Comparison of ENCODE assay signal across 12 cellular contexts in the genomic region with DNA sequence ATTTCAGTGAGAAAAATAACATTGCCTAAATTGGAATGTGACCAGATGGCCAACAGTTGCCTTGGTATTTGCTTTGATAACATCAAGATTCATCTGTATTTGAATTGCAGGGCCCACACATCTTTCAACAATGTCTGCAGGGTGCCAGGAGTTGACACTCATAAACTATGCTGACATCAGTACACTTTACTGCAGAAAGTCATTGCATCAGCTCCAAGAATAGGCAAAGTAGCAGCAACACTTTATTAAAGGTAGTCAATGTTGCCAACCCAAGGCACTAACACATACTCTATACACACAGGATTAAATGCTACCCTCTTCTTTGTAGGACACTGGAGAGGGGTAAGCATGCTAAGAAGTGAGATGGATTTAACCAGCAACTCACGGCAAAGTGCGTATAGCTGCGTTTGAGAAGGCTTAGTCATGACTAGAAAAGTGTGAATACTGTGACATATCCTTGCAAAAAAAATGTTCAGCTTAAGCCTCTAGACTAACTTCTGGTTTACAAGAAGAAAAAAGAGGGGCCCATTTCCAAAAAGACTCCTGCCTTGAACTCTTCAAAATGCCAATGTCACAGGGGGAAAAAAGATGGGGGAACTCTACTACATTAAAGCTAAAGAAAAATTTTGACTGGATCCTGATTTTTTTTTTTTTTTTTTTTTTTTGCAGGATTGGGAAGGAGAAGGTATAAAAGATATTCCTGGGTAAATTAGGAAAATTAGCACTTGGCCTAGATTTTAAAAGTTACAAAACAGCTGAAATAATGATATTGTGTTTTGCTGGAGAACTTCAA. TPM values are rescaled to one million over a fixed set of nuclear protein-coding genes. Genes with fewer than 3 reads are reported as not detected.
A peak's percentile ranks its signal among the peaks of the same experiment; 100 is the strongest.
DNase-seq lines count a peak whose midpoint lies in the region; ATAC-seq and TF ChIP-seq lines count a peak whose summit lies in the region.
"Had no signal": no experiment of that assay in that cellular context is flagged by ENCODE, and none has a peak within 500 bp of the region (broad histone marks: within the 10 kb centered on the region; RNA-seq: fewer than 3 reads in every experiment).

No MANE protein-coding gene starts in this region.

- H3K4me1 ChIP-seq in thyroid gland (peaks cover 40 to 60% of the 10 kb centered on the region in 2 donors), lower lobe of right lung (peaks cover 20% of the 10 kb centered on the region)

- H3K4me1 Mint-ChIP-seq in activated naive CD4-positive, alpha-beta T cell treated with anti-CD3 and anti-CD28 coated beads, Interleukin-2, amount 50 U/mL, for 24 hours = peaks cover 57% of the 10 kb centered on the region

- H3K36me3 ChIP-seq in thyroid gland (no peaks in the 10 kb centered on the region), lower lobe of right lung (no peaks in the 10 kb centered on the region)
- H3K36me3 ChIP-seq: BLaER1, pancreas had no signal

- TF ChIP-seq POLR2A in thyroid gland (IDR thresholded peaks at IDR 0.05) = no peak

- TF ChIP-seq CTCF in thyroid gland (IDR thresholded peaks at IDR 0.05) (no peak), lower lobe of right lung (IDR thresholded peaks at IDR 0.05) (no peak)

- H3K9me3 ChIP-seq in thyroid gland = no peaks in the 10 kb centered on the region
- H3K9me3 ChIP-seq in lower lobe of right lung = no peaks in the 10 kb centered on the region
- H3K9me3 ChIP-seq: BLaER1, pancreas had no signal

- peak overlapping the region; percentile 81 to 99 (median 98) for H3K27ac ChIP-seq in thyroid gland
- H3K27ac ChIP-seq in lower lobe of right lung = no peak overlapping the region
- H3K27ac ChIP-seq: BLaER1 had no signal

- H3K9me3 Mint-ChIP-seq in activated naive CD4-positive, alpha-beta T cell treated with anti-CD3 and anti-CD28 coated beads, Interleukin-2, amount 50 U/mL, for 24 hours = no peaks in the 10 kb centered on the region

- ATAC-seq in SK-N-SH treated with all-trans-retinoic acid at 6 μM for 48 hours (no peak), lower lobe of right lung (no peak), HG02642 (IDR thresholded peaks at IDR 0.05; ENCODE audit: poor library complexity, unreplicated experiment) (no peak)
- ATAC-seq: pancreas had no signal

- no peaks in the 10 kb centered on the region for H3K36me3 Mint-ChIP-seq in activated naive CD4-positive, alpha-beta T cell treated with anti-CD3 and anti-CD28 coated beads, Interleukin-2, amount 50 U/mL, for 24 hours

- H3K27me3 ChIP-seq in thyroid gland (no peaks in the 10 kb centered on the region), lower lobe of right lung (ENCODE audit: low read depth) (no peaks in the 10 kb centered on the region)
- H3K27me3 ChIP-seq: BLaER1, pancreas had no signal

- no peak overlapping the region for H3K27ac Mint-ChIP-seq in activated naive CD4-positive, alpha-beta T cell treated with anti-CD3 and anti-CD28 coated beads, Interleukin-2, amount 50 U/mL, for 24 hours

- H3K27me3 Mint-ChIP-seq in activated naive CD4-positive, alpha-beta T cell treated with anti-CD3 and anti-CD28 coated beads, Interleukin-2, amount 50 U/mL, for 24 hours = no peaks in the 10 kb centered on the region

- 84 to 85% methylated on average over 3 of the region's 3 CpGs for WGBS in thyroid gland, 2 donors

- intact Hi-C loops in thyroid gland (cut with DNase I) (no loop called here), lower lobe of right lung (cut with DNase I) (no loop called here)

- DNase-seq in activated naive CD4-positive, alpha-beta T cell (lab: John Stamatoyannopoulos, UW) = no peak
- peak; percentile 78 for DNase-seq in fibroblast of the conjunctiva (ENCODE audit: low read depth)
- peak; percentile 30 to 49 for DNase-seq in thyroid gland
- DNase-seq in lower lobe of right lung = no peak
- DNase-seq in stimulated activated naive CD4-positive, alpha-beta T cell (lab: John Stamatoyannopoulos, UW) = no peak
- DNase-seq: activated naive CD4-positive, alpha-beta T cell treated with anti-CD3 and anti-CD28 coated beads, Interleukin-2, amount 50 U/mL, for 16 hours; NCI-H2029; pancreas had no signal

- H3K4me3 ChIP-seq in thyroid gland (replicated peaks in 1 of 3) (no peak overlapping the region), lower lobe of right lung (no peak overlapping the region)
- H3K4me3 ChIP-seq: pancreas had no signal

- peak overlapping the region; percentile 94 for H3K4me3 Mint-ChIP-seq in activated naive CD4-positive, alpha-beta T cell treated with anti-CD3 and anti-CD28 coated beads, Interleukin-2, amount 50 U/mL, for 24 hours

TF ChIP-seq in SK-N-SH treated with all-trans-retinoic acid at 6 μM for 48 hours, 23 proteins besides CTCF, POLR2A, EP300 and RAD21:
- TF ChIP-seq ISL1 (CRISPR knock-in tag; IDR thresholded peaks at IDR 0.05) (peak; percentile 83), PPARA (CRISPR knock-in tag; IDR thresholded peaks at IDR 0.05; ENCODE audit: borderline replicate concordance) (no peak), ARNTL (CRISPR knock-in tag; IDR thresholded peaks at IDR 0.05; ENCODE audit: borderline replicate concordance, low read depth) (no peak), ZNF70 (CRISPR knock-in tag; IDR thresholded peaks at IDR 0.05) (no peak), CSDC2 (CRISPR knock-in tag; IDR thresholded peaks at IDR 0.05) (no peak), RARB (CRISPR knock-in tag; IDR thresholded peaks at IDR 0.05) (no peak), TCF4 (CRISPR knock-in tag; IDR thresholded peaks at IDR 0.05; ENCODE audit: borderline replicate concordance) (peak; percentile 40), ZFP3 (CRISPR knock-in tag; IDR thresholded peaks at IDR 0.05) (no peak)
- TF ChIP-seq, protein P1, sequence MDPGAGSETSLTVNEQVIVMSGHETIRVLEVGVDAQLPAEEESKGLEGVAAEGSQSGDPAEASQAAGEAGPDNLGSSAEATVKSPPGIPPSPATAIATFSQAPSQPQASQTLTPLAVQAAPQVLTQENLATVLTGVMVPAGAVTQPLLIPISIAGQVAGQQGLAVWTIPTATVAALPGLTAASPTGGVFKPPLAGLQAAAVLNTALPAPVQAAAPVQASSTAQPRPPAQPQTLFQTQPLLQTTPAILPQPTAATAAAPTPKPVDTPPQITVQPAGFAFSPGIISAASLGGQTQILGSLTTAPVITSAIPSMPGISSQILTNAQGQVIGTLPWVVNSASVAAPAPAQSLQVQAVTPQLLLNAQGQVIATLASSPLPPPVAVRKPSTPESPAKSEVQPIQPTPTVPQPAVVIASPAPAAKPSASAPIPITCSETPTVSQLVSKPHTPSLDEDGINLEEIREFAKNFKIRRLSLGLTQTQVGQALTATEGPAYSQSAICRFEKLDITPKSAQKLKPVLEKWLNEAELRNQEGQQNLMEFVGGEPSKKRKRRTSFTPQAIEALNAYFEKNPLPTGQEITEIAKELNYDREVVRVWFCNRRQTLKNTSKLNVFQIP (CRISPR knock-in tag; IDR thresholded peaks at IDR 0.05; ENCODE audit: borderline replicate concordance, low read depth) = no peak
- TF ChIP-seq, protein P2, sequence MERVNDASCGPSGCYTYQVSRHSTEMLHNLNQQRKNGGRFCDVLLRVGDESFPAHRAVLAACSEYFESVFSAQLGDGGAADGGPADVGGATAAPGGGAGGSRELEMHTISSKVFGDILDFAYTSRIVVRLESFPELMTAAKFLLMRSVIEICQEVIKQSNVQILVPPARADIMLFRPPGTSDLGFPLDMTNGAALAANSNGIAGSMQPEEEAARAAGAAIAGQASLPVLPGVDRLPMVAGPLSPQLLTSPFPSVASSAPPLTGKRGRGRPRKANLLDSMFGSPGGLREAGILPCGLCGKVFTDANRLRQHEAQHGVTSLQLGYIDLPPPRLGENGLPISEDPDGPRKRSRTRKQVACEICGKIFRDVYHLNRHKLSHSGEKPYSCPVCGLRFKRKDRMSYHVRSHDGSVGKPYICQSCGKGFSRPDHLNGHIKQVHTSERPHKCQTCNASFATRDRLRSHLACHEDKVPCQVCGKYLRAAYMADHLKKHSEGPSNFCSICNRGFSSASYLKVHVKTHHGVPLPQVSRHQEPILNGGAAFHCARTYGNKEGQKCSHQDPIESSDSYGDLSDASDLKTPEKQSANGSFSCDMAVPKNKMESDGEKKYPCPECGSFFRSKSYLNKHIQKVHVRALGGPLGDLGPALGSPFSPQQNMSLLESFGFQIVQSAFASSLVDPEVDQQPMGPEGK (CRISPR knock-in tag; IDR thresholded peaks at IDR 0.05; ENCODE audit: borderline replicate concordance) = no peak

RNA-seq across cellular contexts. Expression of a gene that starts 2.2 kb away (rescaled TPM):
- total RNA-seq in thyroid gland (10 to 100 TPM; 27.3 to 48.4 (median 34.1) TPM), lower lobe of right lung (32.4 TPM)

RNA-seq across cellular contexts. Expression of a gene that starts 2.7 kb away (rescaled TPM):
- total RNA-seq in thyroid gland = 10 to 100 TPM; 62.2 to 96.2 (median 71.1) TPM
- total RNA-seq in lower lobe of right lung = 60.9 TPM

RNA-seq across cellular contexts. Expression of a gene that starts 45.0 kb away (rescaled TPM):
- total RNA-seq in thyroid gland = 100 to 1,000 TPM; 188 to 340 (median 256) TPM
- total RNA-seq in lower lobe of right lung = 74.2 TPM

Comparison
In these comparisons a context has a peak if more than half of its experiments do, and no peak if none do; other contexts are left out.
1. DNase-seq: peak in fibroblast of the conjunctiva (single experiment) and thyroid gland (2 of 2); none in activated naive CD4-positive, alpha-beta T cell (0 of 4), lower lobe of right lung (single experiment) and stimulated activated naive CD4-positive, alpha-beta T cell (0 of 6).